ENCODE assay signal across 1 cellular context in genomic region chrX:150547511-150548115, GRCh38.
TF ChIP-seq lines count a peak whose summit lies in the region.

No MANE protein-coding gene starts in this region.

TF ChIP-seq in HepG2, 621 proteins besides CTCF, POLR2A, EP300 and RAD21 (continued from another document and continues in another):
- TF ChIP-seq ZBTB37 (CRISPR knock-in tag; IDR thresholded peaks at IDR 0.05) = no peak
- no peak for TF ChIP-seq TIGD3 (CRISPR knock-in tag; IDR thresholded peaks at IDR 0.05; ENCODE audit: borderline replicate concordance)
- TF ChIP-seq ERF (CRISPR knock-in tag; IDR thresholded peaks at IDR 0.05) = no peak
- TF ChIP-seq NFE2 (CRISPR knock-in tag; IDR thresholded peaks at IDR 0.05) = no peak
- peak; percentile 74; the same call in 1 of the 2 replicates for TF ChIP-seq ZNF501 (CRISPR knock-in tag; IDR thresholded peaks at IDR 0.05)
- no peak for TF ChIP-seq KDM5A (IDR thresholded peaks at IDR 0.05; ENCODE audit: borderline replicate concordance, low read length)
- TF ChIP-seq HDAC2 (CRISPR knock-in tag; IDR thresholded peaks at IDR 0.05) = no peak
- TF ChIP-seq MIER3 (CRISPR knock-in tag; IDR thresholded peaks at IDR 0.05; ENCODE audit: borderline replicate concordance) = no peak
- no peak for TF ChIP-seq CBX5 (CRISPR knock-in tag; IDR thresholded peaks at IDR 0.05; ENCODE audit: borderline replicate concordance)
- no peak for TF ChIP-seq BRD4 (CRISPR knock-in tag; IDR thresholded peaks at IDR 0.05)
- TF ChIP-seq MTF1 (CRISPR knock-in tag; IDR thresholded peaks at IDR 0.05) = no peak
- TF ChIP-seq SP140L (CRISPR knock-in tag; IDR thresholded peaks at IDR 0.05; ENCODE audit: borderline replicate concordance) = no peak
- TF ChIP-seq ZSCAN5A (CRISPR knock-in tag; IDR thresholded peaks at IDR 0.05; ENCODE audit: borderline replicate concordance) = no peak
- TF ChIP-seq ZNF7 (CRISPR knock-in tag; IDR thresholded peaks at IDR 0.05) = no peak
- no peak for TF ChIP-seq CENPX (CRISPR knock-in tag; IDR thresholded peaks at IDR 0.05)
- peak; percentile 56 for TF ChIP-seq PHF8 (CRISPR knock-in tag; IDR thresholded peaks at IDR 0.05)
- no peak for TF ChIP-seq JARID2 (CRISPR knock-in tag; IDR thresholded peaks at IDR 0.05; ENCODE audit: insufficient replicate concordance)
- no peak for TF ChIP-seq KDM4B (CRISPR knock-in tag; IDR thresholded peaks at IDR 0.05)
- no peak for TF ChIP-seq GTF3A (CRISPR knock-in tag; conservative IDR thresholded peaks at IDR 0.05)
- no peak for TF ChIP-seq ELF3 (CRISPR knock-in tag; IDR thresholded peaks at IDR 0.05)
- no peak for TF ChIP-seq ZNF317 (CRISPR knock-in tag; IDR thresholded peaks at IDR 0.05)
- TF ChIP-seq XRCC5 (optimal IDR thresholded peaks at IDR 0.05; ENCODE audit: low read length) = no peak
- TF ChIP-seq ZFP1 (CRISPR knock-in tag; IDR thresholded peaks at IDR 0.05) = no peak
- TF ChIP-seq SNAI1 (CRISPR knock-in tag; IDR thresholded peaks at IDR 0.05; ENCODE audit: borderline replicate concordance) = no peak
- no peak for TF ChIP-seq GLI4 (CRISPR knock-in tag; IDR thresholded peaks at IDR 0.05; ENCODE audit: borderline replicate concordance)
- TF ChIP-seq ZNF382 (CRISPR knock-in tag; IDR thresholded peaks at IDR 0.05; ENCODE audit: borderline replicate concordance) = no peak
- no peak for TF ChIP-seq PCBP1 (IDR thresholded peaks at IDR 0.05; ENCODE audit: borderline replicate concordance, low read depth, low read length)
- no peak for TF ChIP-seq ZNF275 (CRISPR knock-in tag; IDR thresholded peaks at IDR 0.05; ENCODE audit: borderline replicate concordance)
- no peak for TF ChIP-seq GATA4 (IDR thresholded peaks at IDR 0.05; ENCODE audit: borderline replicate concordance, low read depth)
- no peak for TF ChIP-seq ZNF619 (CRISPR knock-in tag; IDR thresholded peaks at IDR 0.05)
- no peak for TF ChIP-seq HNRNPK (IDR thresholded peaks at IDR 0.05; ENCODE audit: low read depth, low read length, poor library complexity, severe bottlenecking)
- no peak for TF ChIP-seq CHD4 (IDR thresholded peaks at IDR 0.05; ENCODE audit: borderline replicate concordance, low read length)
- no peak for TF ChIP-seq ZNF660 (CRISPR knock-in tag; IDR thresholded peaks at IDR 0.05; ENCODE audit: borderline replicate concordance, low read depth)
- peak; percentile 33; the same call in 1 of the 2 replicates for TF ChIP-seq ZBTB7A (CRISPR knock-in tag; IDR thresholded peaks at IDR 0.05)
- TF ChIP-seq HNRNPH1 (optimal IDR thresholded peaks at IDR 0.05; ENCODE audit: low read depth, low read length) = no peak
- no peak for TF ChIP-seq TBL1XR1 (IDR thresholded peaks at IDR 0.05; ENCODE audit: borderline replicate concordance, low read length, partially characterized antibody)
- TF ChIP-seq SIX1 (CRISPR knock-in tag; IDR thresholded peaks at IDR 0.05; ENCODE audit: borderline replicate concordance) = no peak
- no peak for TF ChIP-seq ZNF691 (CRISPR knock-in tag; IDR thresholded peaks at IDR 0.05; ENCODE audit: borderline replicate concordance, low read depth)
- no peak for TF ChIP-seq SETDB1 (CRISPR knock-in tag; IDR thresholded peaks at IDR 0.05; ENCODE audit: borderline replicate concordance)
- no peak for TF ChIP-seq FLYWCH1 (CRISPR knock-in tag; IDR thresholded peaks at IDR 0.05)
- TF ChIP-seq FOXA1 (IDR thresholded peaks at IDR 0.05) = no peak
- no peak for TF ChIP-seq FOXA1 (CRISPR knock-in tag; IDR thresholded peaks at IDR 0.05)
- TF ChIP-seq EEA1 (CRISPR knock-in tag; IDR thresholded peaks at IDR 0.05; ENCODE audit: borderline replicate concordance) = no peak
- no peak for TF ChIP-seq ZFYVE20 (CRISPR knock-in tag; IDR thresholded peaks at IDR 0.05; ENCODE audit: borderline replicate concordance, low read depth)
- TF ChIP-seq MYPOP (CRISPR knock-in tag; IDR thresholded peaks at IDR 0.05) = no peak; the same call in 1 of the 2 replicates
- TF ChIP-seq PRPF4 (IDR thresholded peaks at IDR 0.05; ENCODE audit: low read depth, low read length, poor library complexity, severe bottlenecking) = no peak
- no peak for TF ChIP-seq ZBTB40 (IDR thresholded peaks at IDR 0.05)
- TF ChIP-seq ZBTB40 (CRISPR knock-in tag; IDR thresholded peaks at IDR 0.05) = peak; percentile 30; the same call in 1 of the 2 replicates
- 0 out of 2 replicates have a peak, but pooled peaks have one; percentile 46 for TF ChIP-seq KMT2A (CRISPR knock-in tag; IDR thresholded peaks at IDR 0.05)
- no peak for TF ChIP-seq MED1 (CRISPR knock-in tag; IDR thresholded peaks at IDR 0.05)
- TF ChIP-seq MAFF (IDR thresholded peaks at IDR 0.05; ENCODE audit: low read depth, low read length) = no peak
- TF ChIP-seq BRF2 (CRISPR knock-in tag; IDR thresholded peaks at IDR 0.05) = no peak
- no peak for TF ChIP-seq NFIB (CRISPR knock-in tag; IDR thresholded peaks at IDR 0.05; ENCODE audit: borderline replicate concordance)
- no peak for TF ChIP-seq ZFP62 (CRISPR knock-in tag; IDR thresholded peaks at IDR 0.05)
- no peak for TF ChIP-seq MYNN (CRISPR knock-in tag; IDR thresholded peaks at IDR 0.05; ENCODE audit: low read depth)
- no peak for TF ChIP-seq RFX5 (IDR thresholded peaks at IDR 0.05; ENCODE audit: low read depth, low read length)
